In the genomic region with DNA sequence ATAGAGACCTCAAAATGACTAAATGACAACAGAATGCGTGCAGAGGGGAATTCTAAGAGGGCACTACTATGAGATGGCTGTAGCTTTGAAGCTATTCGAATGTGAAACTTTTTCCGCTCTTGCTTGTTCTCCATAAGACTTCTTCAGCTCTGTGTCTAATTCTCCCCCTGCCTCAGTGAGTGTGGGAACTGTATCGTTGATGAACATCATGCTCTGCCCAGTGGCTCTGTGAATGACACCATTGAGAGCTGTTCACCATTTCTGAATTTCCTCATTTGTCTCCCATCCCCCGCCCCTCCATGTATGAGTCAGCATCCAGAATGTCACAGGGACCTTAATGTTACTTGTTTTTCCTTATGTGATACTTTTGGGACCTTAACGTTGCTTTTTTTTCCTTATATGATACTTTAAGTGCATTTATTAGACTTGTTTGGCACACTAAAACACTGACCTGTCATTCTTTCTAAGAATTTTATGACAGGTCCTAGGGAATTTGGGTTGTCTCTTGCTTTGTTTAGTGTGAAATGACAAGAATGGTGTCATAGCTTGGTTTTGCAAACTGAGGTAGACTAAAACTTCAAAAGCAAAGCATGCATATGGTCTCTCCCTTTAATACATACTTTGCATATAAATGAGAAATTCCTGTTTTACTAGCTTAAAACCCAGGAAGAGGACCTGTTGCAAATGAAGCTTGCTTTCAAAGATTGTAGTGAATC, we compare ENCODE assay signal across 8 cellular contexts.
A peak's percentile ranks its signal among the peaks of the same experiment; 100 is the strongest.
DNase-seq lines count a peak whose midpoint lies in the region; ATAC-seq, FAIRE-seq and TF ChIP-seq lines count a peak whose summit lies in the region.

No MANE protein-coding gene starts in this region.

- H2AFZ ChIP-seq in H1 (ENCODE audit: low read length) = no peak overlapping the region

- H3K14ac ChIP-seq in H1 (ENCODE audit: insufficient read length) = no peak overlapping the region

- FAIRE-seq in H1 (lab: Jason Lieb, UNC) = no peak

- no peaks in the 10 kb centered on the region; a peak in 1 of 8 replicates for H3K36me3 ChIP-seq in H1 (ENCODE audit: control insufficient read depth in 2 of 4, insufficient read depth in 4 of 4, low read length in 3 of 4)
- no peaks in the 10 kb centered on the region for H3K36me3 ChIP-seq in uterus

- H3K4me1 ChIP-seq in H1 (replicated peaks in 1 of 4; ENCODE audit: control insufficient read depth in 3 of 4, insufficient read depth in 4 of 4, low read length in 3 of 4) = peaks cover 5 to 41% (median 32%) of the 10 kb centered on the region in 4 experiments
- H3K4me1 ChIP-seq in uterus = peaks cover 3 to 29% of the 10 kb centered on the region in 2 donors

- peak overlapping the region; percentile 41 for H2BK120ac ChIP-seq in H1 (replicated peaks; ENCODE audit: low read depth, low read length)

- H3K27me3 ChIP-seq in H1 (replicated peaks in 1 of 4; ENCODE audit: control insufficient read depth in 3 of 4, extremely low read depth in 1 of 4, insufficient read depth in 3 of 4, low read length in 3 of 4) (no peaks in the 10 kb centered on the region), uterus (no peaks in the 10 kb centered on the region)

- intact Hi-C loops in uterus (cut with DNase I; ENCODE audit: low total_unique reads) = loop anchor here (10.0 kb wide), 1 partner anchor 176 kb away; no protein-coding TSS in a partner anchor

- H3K4me2 ChIP-seq in H1 (ENCODE audit: insufficient read depth in 1 of 2, low read depth in 2 of 2, low read length in 2 of 2) = peak overlapping the region; percentile 51 to 59

- H4K8ac ChIP-seq in H1 (ENCODE audit: extremely low read depth, insufficient read depth, low read length) = no peak overlapping the region

- peak; percentile 38 for DNase-seq in NCI-H2196 (lab: John Stamatoyannopoulos, UW; ENCODE audit: unreplicated experiment)
- DNase-seq in NCI-H2196 treated with DMSO at 0.1 percent for 48 hours (lab: John Stamatoyannopoulos, UW; ENCODE audit: unreplicated experiment) = no peak
- DNase-seq in SK-MEL-5 (ENCODE audit: low read depth, low spot score) = peak; percentile 90
- no peak for DNase-seq in H1 (ENCODE audit: low read depth in 1 of 2, low spot score in 2 of 2)
- DNase-seq in mucosa of gallbladder (ENCODE audit: low spot score) = peak; percentile 55
- DNase-seq in uterus = peak; percentile 41 to 65

- H3K18ac ChIP-seq in H1 (ENCODE audit: extremely low read depth, low read length) = no peak overlapping the region

- no peak overlapping the region for H3K56ac ChIP-seq in H1 (replicated peaks; ENCODE audit: insufficient read length, low read depth, low read length)

- H2BK5ac ChIP-seq in H1 (ENCODE audit: low read depth, low read length) = no peak overlapping the region; the same call in 1 of the 2 replicates

- no peaks in the 10 kb centered on the region for H3K79me1 ChIP-seq in H1 (ENCODE audit: low read depth, low read length)

- H3K79me2 ChIP-seq in H1 (ENCODE audit: control insufficient read depth in 1 of 2, insufficient read depth in 2 of 2, low read length in 2 of 2) = peaks cover 0 to 45% of the 10 kb centered on the region in 2 experiments; a peak in 2 of 4 replicates

- H3K9ac ChIP-seq in H1 (replicated peaks in 1 of 4; ENCODE audit: extremely low read depth in 1 of 4, low read depth in 3 of 4, low read length in 3 of 4) = no peak overlapping the region

- CTCF ChIA-PET in H1 (lab: Charles Lee; ENCODE audit: partially characterized antibody) = interaction anchor here (0.6 to 2.4 kb wide), 10 partner anchors 12 to 271 kb away, joined by 3 to 12 read pairs (median 4); no protein-coding TSS in a partner anchor

- no peak for TF ChIP-seq POLR2A in H1 (IDR thresholded peaks at IDR 0.05; ENCODE audit: control extremely low read depth in 1 of 2, low read depth in 2 of 2, low read length in 2 of 2)
- TF ChIP-seq POLR2A in uterus (IDR thresholded peaks at IDR 0.05) = no peak

- POLR2A ChIA-PET in H1 (lab: Charles Lee; ENCODE audit: partially characterized antibody) = interaction anchor here (1.0 to 1.5 kb wide), 4 partner anchors 11 to 44 kb away, joined by 3 to 5 read pairs (median 5); no protein-coding TSS in a partner anchor

- no peak overlapping the region for H2BK20ac ChIP-seq in H1 (ENCODE audit: low read length)

- TF ChIP-seq RAD21 in H1 (IDR thresholded peaks at IDR 0.05 in 1 of 2, conservative IDR thresholded peaks at IDR 0.05 in 1 of 2; ENCODE audit: low read depth in 2 of 2, low read length in 2 of 2) = no peak

- no peak for TF ChIP-seq CTCF in H1 (IDR thresholded peaks at IDR 0.05; ENCODE audit: control extremely low read depth in 1 of 3, insufficient read depth in 1 of 3, low read depth in 1 of 3, low read length in 3 of 3)
- TF ChIP-seq CTCF in uterus (IDR thresholded peaks at IDR 0.05) = no peak

- H3K4me3 ChIP-seq in H1 (ENCODE audit: extremely low read depth in 1 of 4, insufficient read depth in 2 of 4, low read depth in 3 of 4, low read length in 4 of 4) = peak overlapping the region in 2 of 4 experiments; percentile 13 to 20; a peak in 2 of 8 replicates
- no peak overlapping the region for H3K4me3 ChIP-seq in uterus

- in situ Hi-C loops in SK-MEL-5 (cut with HindIII; ENCODE audit: low pct_unique_long_range_greater_than_20kb, low sequenced_read_pairs) = no loop called here

- no peak overlapping the region; the same call in 1 of the 2 replicates for H3K27ac ChIP-seq in H1 (ENCODE audit: low read depth, low read length)
- H3K27ac ChIP-seq in uterus = peak overlapping the region; percentile 64 to 65

- H3K23ac ChIP-seq in H1 (ENCODE audit: insufficient read length) = no peak overlapping the region

- H2BK12ac ChIP-seq in H1 (ENCODE audit: low read depth, low read length) = no peak overlapping the region

- H4K91ac ChIP-seq in H1 (replicated peaks; ENCODE audit: insufficient read length, low read length) = no peak overlapping the region

- H3K23me2 ChIP-seq in H1 (ENCODE audit: low read depth, low read length) = no peaks in the 10 kb centered on the region

- H4K5ac ChIP-seq in H1 (ENCODE audit: insufficient read length, low read depth, low read length) = peak overlapping the region; percentile 19

- no peaks in the 10 kb centered on the region for H4K20me1 ChIP-seq in H1 (replicated peaks in 1 of 2; ENCODE audit: control insufficient read depth in 1 of 2, insufficient read depth in 2 of 2, low read length in 2 of 2)

- no peaks in the 10 kb centered on the region for H3K9me3 ChIP-seq in H1 (ENCODE audit: insufficient read depth in 2 of 2, low read depth in 1 of 2, low read length in 1 of 2)
- no peaks in the 10 kb centered on the region for H3K9me3 ChIP-seq in uterus

- no peak overlapping the region for H3K4ac ChIP-seq in H1 (replicated peaks; ENCODE audit: insufficient read length, low read depth, low read length)

- ATAC-seq in HG02870 (IDR thresholded peaks at IDR 0.05; ENCODE audit: unreplicated experiment) (peak; percentile 24), HG03196 (IDR thresholded peaks at IDR 0.05; ENCODE audit: unreplicated experiment) (no peak)

- 36% methylated on average over 6 of the region's 6 CpGs; no CpG with 5 or more reads in 1 of the 2 experiments for WGBS in H1 (ENCODE audit: extremely low coverage in 1 of 2, insufficient coverage in 1 of 2, insufficient read length in 1 of 2, insufficient replicate concordance in 2 of 2, low coverage in 1 of 2, low lambda C conversion rate in 2 of 2, missing lambda C conversion rate in 1 of 2), 2 experiments

- H2AK5ac ChIP-seq in H1 (ENCODE audit: low read depth, low read length) = no peak overlapping the region

- no peak overlapping the region for H2BK15ac ChIP-seq in H1 (ENCODE audit: low read length)

- no peak for TF ChIP-seq EP300 in H1 (IDR thresholded peaks at IDR 0.05; ENCODE audit: borderline replicate concordance in 1 of 2, low read depth in 2 of 2, low read length in 2 of 2)

TF ChIP-seq in H1, 55 proteins besides CTCF, POLR2A, EP300 and RAD21:
- no peak for TF ChIP-seq CHD1 (IDR thresholded peaks at IDR 0.05; ENCODE audit: low read depth, low read length)
- TF ChIP-seq PHF8 (conservative IDR thresholded peaks at IDR 0.05; ENCODE audit: low read depth, low read length) = no peak
- TF ChIP-seq JUND (IDR thresholded peaks at IDR 0.05; ENCODE audit: low read length) = peak; percentile 74; the same call in 1 of the 2 replicates
- peak; percentile 69; the same call in 1 of the 2 replicates for TF ChIP-seq MAFK (IDR thresholded peaks at IDR 0.05; ENCODE audit: low read depth, low read length)
- no peak; the same call in 1 of the 2 replicates for TF ChIP-seq BACH1 (IDR thresholded peaks at IDR 0.05; ENCODE audit: low read length)
- TF ChIP-seq CHD2 (IDR thresholded peaks at IDR 0.05; ENCODE audit: low read length) = no peak
- TF ChIP-seq ASH2L (IDR thresholded peaks at IDR 0.05; ENCODE audit: low read length) = no peak
- TF ChIP-seq SP1 (IDR thresholded peaks at IDR 0.05; ENCODE audit: low read depth, low read length) = no peak
- TF ChIP-seq KDM5A (IDR thresholded peaks at IDR 0.05; ENCODE audit: low read length) = no peak
- 0 out of 4 replicates have a peak, but pooled peaks of 1 of the 2 experiments have one; percentile 20 for TF ChIP-seq SIN3A (conservative IDR thresholded peaks at IDR 0.05 in 1 of 2, IDR thresholded peaks at IDR 0.05 in 1 of 2; ENCODE audit: low read depth in 1 of 2, low read length in 2 of 2)

Comparison
In these comparisons a context has a peak if more than half of its experiments do, and no peak if none do; other contexts are left out.
1. DNase-seq: peak in NCI-H2196 (single experiment), SK-MEL-5 (single experiment), mucosa of gallbladder (single experiment) and uterus (2 of 2); none in NCI-H2196 treated with DMSO at 0.1 percent for 48 hours (single experiment) and H1 (0 of 2).